21 cellular contexts compared by ENCODE assay signal in genomic region chr5:173590436-173591299, GRCh38. TPM values are rescaled to one million over a fixed set of nuclear protein-coding genes. Genes with fewer than 3 reads are reported as not detected.
DNase-seq lines count a peak whose midpoint lies in the region; ATAC-seq and TF ChIP-seq lines count a peak whose summit lies in the region.
"Had no signal": no experiment of that assay in that cellular context is flagged by ENCODE, and none has a peak within 500 bp of the region (broad histone marks: within the 10 kb centered on the region; RNA-seq: fewer than 3 reads in every experiment).

No MANE protein-coding gene starts in this region.

- H3K4me3 ChIP-seq in ACC112 (ENCODE audit: low read depth, low read length), result 0 out of 2 replicates have a peak overlapping the region, but pooled peaks have one; percentile 31
- no peak overlapping the region for H3K4me3 ChIP-seq in adrenal gland
- H3K4me3 ChIP-seq in left ventricle myocardium inferior, result peak overlapping the region; percentile 25
- H3K4me3 ChIP-seq in subcutaneous abdominal adipose tissue (ENCODE audit: low read depth in 1 of 5, low read length in 5 of 5), result peak overlapping the region in 1 of 5 donors; percentile 7
- H3K4me3 ChIP-seq: gastroesophageal sphincter, left lung, spleen had no signal

- DNase-seq in adrenal gland, result peak in 6 of 7 donors; percentile 48 to 72 (median 50)
- DNase-seq in left ventricle myocardium inferior, result peak; percentile 48
- DNase-seq in NCI-H510A treated with DMSO at 0.1 percent for 48 hours (lab: John Stamatoyannopoulos, UW), result no peak
- DNase-seq in NCI-H2196 (lab: John Stamatoyannopoulos, UW; ENCODE audit: unreplicated experiment), result no peak
- DNase-seq: activated CD4-positive, alpha-beta memory T cell treated with anti-CD3 and anti-CD28 coated beads for 36 hours; activated CD8-positive, alpha-beta memory T cell treated with anti-CD3 and anti-CD28 coated beads, Interleukin-2, amount 50 U/mL, for 4 hours; AML-193; CD8-positive, alpha-beta memory T cell; DMS 273 treated with DMSO at 0.1 percent for 48 hours; left lung; naive thymus-derived CD8-positive, alpha-beta T cell; NCI-H1092; NCI-H1930; NCI-H526 treated with DMSO at 0.1 percent for 48 hours; spleen; T-helper 1 cell had no signal

- H2AFZ ChIP-seq in ACC112 (ENCODE audit: low read length, unreplicated experiment), result no peak overlapping the region

- intact Hi-C loops in adrenal gland (cut with DNase I), result loop anchor here in 1 of 2 donors (10.0 kb wide), 1 partner anchor 136 kb away; no protein-coding TSS in a partner anchor
- intact Hi-C loops in left ventricle myocardium inferior (cut with micrococcal nuclease), result no loop called here

- 25 to 49% (median 34%) methylated on average over 16 of the region's 16 CpGs for WGBS in adrenal gland, 4 donors

- no peak for TF ChIP-seq POLR2A in adrenal gland (IDR thresholded peaks at IDR 0.05)

- H3K4me1 ChIP-seq in ACC112 (ENCODE audit: control insufficient read depth, insufficient read depth, low read length, unreplicated experiment) (peaks cover 5% of the 10 kb centered on the region), adrenal gland (replicated peaks in 1 of 2) (peaks cover 17 to 23% of the 10 kb centered on the region in 2 donors), left ventricle myocardium inferior (peaks cover 7% of the 10 kb centered on the region), subcutaneous abdominal adipose tissue (ENCODE audit: control insufficient read depth in 5 of 5, insufficient read depth in 5 of 5, low read length in 5 of 5) (peaks cover 2 to 19% (median 13%) of the 10 kb centered on the region in 5 donors)
- H3K4me1 ChIP-seq: left lung, spleen had no signal

- H3K27ac ChIP-seq in ACC112 (ENCODE audit: low read depth, low read length) (no peak overlapping the region), adrenal gland (peak overlapping the region in 4 of 5 donors; percentile 40 to 70 (median 50)), left ventricle myocardium inferior (replicated peaks) (peak overlapping the region; percentile 58), subcutaneous abdominal adipose tissue (ENCODE audit: low read depth, low read length) (peak overlapping the region; percentile 15)
- H3K27ac ChIP-seq: left lung had no signal

- H3K79me2 ChIP-seq in ACC112 (ENCODE audit: control insufficient read depth, insufficient read depth, low read length, unreplicated experiment), result no peaks in the 10 kb centered on the region

- H3K9me3 ChIP-seq in adrenal gland (replicated peaks in 1 of 3) (peaks cover 0 to 14% (median 0%) of the 10 kb centered on the region in 3 donors), left ventricle myocardium inferior (replicated peaks) (peaks cover 46% of the 10 kb centered on the region), subcutaneous abdominal adipose tissue (ENCODE audit: control insufficient read depth in 5 of 5, low read length in 5 of 5) (peaks cover 3 to 22% (median 17%) of the 10 kb centered on the region in 5 donors)

- H3K36me3 ChIP-seq in ACC112 (ENCODE audit: insufficient read depth, low read length) (peaks cover 8% of the 10 kb centered on the region), adrenal gland (replicated peaks in 1 of 2) (no peaks in the 10 kb centered on the region), left ventricle myocardium inferior (peaks cover 12% of the 10 kb centered on the region), subcutaneous abdominal adipose tissue (ENCODE audit: control insufficient read depth in 5 of 5, insufficient read depth in 5 of 5, low read length in 5 of 5) (no peaks in the 10 kb centered on the region)

- TF ChIP-seq CTCF in adrenal gland (IDR thresholded peaks at IDR 0.05) (no peak), left ventricle myocardium inferior (IDR thresholded peaks at IDR 0.05; ENCODE audit: borderline replicate concordance) (no peak)

- H3K27me3 ChIP-seq in ACC112 (ENCODE audit: insufficient read depth, low read length) (no peaks in the 10 kb centered on the region), adrenal gland (no peaks in the 10 kb centered on the region), left ventricle myocardium inferior (ENCODE audit: low read depth) (no peaks in the 10 kb centered on the region), subcutaneous abdominal adipose tissue (ENCODE audit: control insufficient read depth in 5 of 5, insufficient read depth in 4 of 5, low read length in 5 of 5) (no peaks in the 10 kb centered on the region)
- H3K27me3 ChIP-seq: gastroesophageal sphincter, left lung, spleen had no signal

- ATAC-seq in GM21576 (IDR thresholded peaks at IDR 0.05; ENCODE audit: unreplicated experiment) (no peak), GM21786 (IDR thresholded peaks at IDR 0.05; ENCODE audit: unreplicated experiment) (no peak)
- ATAC-seq: gastroesophageal sphincter; left lung; naive thymus-derived CD8-positive, alpha-beta T cell had no signal

- H3K9ac ChIP-seq in subcutaneous abdominal adipose tissue (ENCODE audit: low read length in 5 of 5), result no peak overlapping the region

RNA-seq across cellular contexts. Expression of gene BOD1, which starts 25.8 kb away (rescaled TPM):
- 10 to 100 TPM; 41.4 to 65.3 (median 54.2) TPM for total RNA-seq in adrenal gland
- polyA plus RNA-seq in adrenal gland, result 10 to 100 TPM; 30.0 to 98.6 (median 35.2) TPM
- 48.7 TPM for total RNA-seq in left ventricle myocardium inferior

Comparison
In these comparisons a context has a peak if more than half of its experiments do, and no peak if none do; other contexts are left out.
1. H3K4me3 ChIP-seq: peak in ACC112 (single experiment) and left ventricle myocardium inferior (single experiment); none in adrenal gland (0 of 4).
2. DNase-seq: peak in adrenal gland (6 of 7) and left ventricle myocardium inferior (single experiment); none in NCI-H510A treated with DMSO at 0.1 percent for 48 hours (single experiment) and NCI-H2196 (single experiment).